In the genomic region with DNA sequence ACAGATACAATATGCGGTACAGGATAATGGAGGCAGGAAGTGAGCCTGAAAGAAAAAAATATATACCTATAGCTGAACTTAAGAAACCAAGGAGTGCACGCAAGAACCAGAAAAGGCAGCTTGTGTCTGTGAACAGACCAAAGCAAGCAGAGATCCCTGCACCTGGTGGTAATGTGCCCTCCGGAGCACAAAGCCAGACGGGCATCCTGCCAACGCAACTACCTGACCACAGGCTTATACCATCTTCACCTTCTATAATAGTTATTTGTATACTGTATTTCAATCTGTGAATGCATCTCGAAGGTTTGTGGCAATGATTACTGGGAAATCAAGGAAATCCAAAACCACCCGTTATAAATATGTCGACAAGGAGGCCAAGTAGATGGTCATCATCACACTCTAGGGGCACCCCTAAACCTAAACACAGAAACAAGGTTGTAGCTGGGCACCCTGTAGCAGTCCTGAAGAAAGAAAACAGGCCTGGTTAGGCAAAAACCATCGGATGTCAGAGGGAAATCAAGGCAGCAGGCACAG, we compare ENCODE assay signal across 8 cellular contexts. TPM values are rescaled to one million over a fixed set of nuclear protein-coding genes. Genes with fewer than 3 reads are reported as not detected.
DNase-seq lines count a peak whose midpoint lies in the region; ATAC-seq and TF ChIP-seq lines count a peak whose summit lies in the region.

No MANE protein-coding gene starts in this region.

- H2AFZ ChIP-seq in PC-3 (ENCODE audit: low read length) = peak overlapping the region; percentile 70

- WGBS in heart left ventricle, 4 donors = 15 to 23% (median 17%) methylated on average over 9 of the region's 9 CpGs
- WGBS in psoas muscle, 3 donors = 8 to 18% (median 12%) methylated on average over 9 of the region's 9 CpGs

- H3K27ac ChIP-seq in PC-3 (ENCODE audit: low read length) = no peak overlapping the region
- peak overlapping the region; percentile 73 to 92 (median 90) for H3K27ac ChIP-seq in heart left ventricle
- peak overlapping the region; percentile 97 for H3K27ac ChIP-seq in psoas muscle

- no peaks in the 10 kb centered on the region for H3K9me3 ChIP-seq in PC-3 (ENCODE audit: low read length)
- peaks cover 0 to 17% (median 0%) of the 10 kb centered on the region in 12 donors for H3K9me3 ChIP-seq in heart left ventricle
- peaks cover 9% of the 10 kb centered on the region for H3K9me3 ChIP-seq in psoas muscle

- H3K79me2 ChIP-seq in PC-3 (ENCODE audit: low read length) = peaks cover 43% of the 10 kb centered on the region

- no peaks in the 10 kb centered on the region for H3K36me3 ChIP-seq in PC-3 (ENCODE audit: low read depth, low read length)
- no peaks in the 10 kb centered on the region for H3K36me3 ChIP-seq in heart left ventricle
- no peaks in the 10 kb centered on the region for H3K36me3 ChIP-seq in psoas muscle (ENCODE audit: insufficient read depth in 1 of 2, low read depth in 1 of 2)

- H3F3A ChIP-seq in PC-3 (ENCODE audit: low read length, unreplicated experiment) = no peaks in the 10 kb centered on the region

- H3K27me3 ChIP-seq in PC-3 (ENCODE audit: low read length) = no peaks in the 10 kb centered on the region
- H3K27me3 ChIP-seq in heart left ventricle = no peaks in the 10 kb centered on the region
- no peaks in the 10 kb centered on the region for H3K27me3 ChIP-seq in psoas muscle (ENCODE audit: insufficient read depth in 3 of 3, low read length in 2 of 3)

- no peaks in the 10 kb centered on the region for H3K9me2 ChIP-seq in PC-3 (replicated peaks; ENCODE audit: low read length)

- CTCF ChIA-PET in PC-3 (lab: Charles Lee) = interaction anchor here (0.5 kb wide), 1 partner anchor 172 kb away, joined by 3 read pairs; no protein-coding TSS in a partner anchor

- POLR2A ChIA-PET in PC-3 (lab: Charles Lee; ENCODE audit: unreplicated experiment) = no interaction called here

- DNase-seq in Ammon's horn (ENCODE audit: low spot score) (peak; percentile 20), PC-3 (peak; percentile 43), heart left ventricle (peak in 3 of 5 donors; percentile 11 to 54 (median 36)), psoas muscle (peak; percentile 21 to 61), NCI-H1930 (lab: John Stamatoyannopoulos, UW) (no peak)
- DNase-seq in activated gamma-delta T cell treated with anti-CD3 and anti-CD28 coated beads, Interleukin-2, amount 50 U/mL, for 16 hours (ENCODE audit: low read depth) = peak; percentile 17

- H4K20me1 ChIP-seq in PC-3 (ENCODE audit: low read length) = no peaks in the 10 kb centered on the region

- no peak for TF ChIP-seq POLR2A in heart left ventricle (IDR thresholded peaks at IDR 0.05)

- ATAC-seq in GM19328 (IDR thresholded peaks at IDR 0.05; ENCODE audit: unreplicated experiment) (peak; percentile 13), HG03354 (IDR thresholded peaks at IDR 0.05; ENCODE audit: poor library complexity, severe bottlenecking, unreplicated experiment) (peak; percentile 37), PC-3 (peak; percentile 10), heart left ventricle (no peak), psoas muscle (peak in 1 of 4 donors; percentile 25)

- TF ChIP-seq CTCF in PC-3 (conservative IDR thresholded peaks at IDR 0.05; ENCODE audit: low read depth, low read length) (no peak), heart left ventricle (IDR thresholded peaks at IDR 0.05) (no peak), psoas muscle (IDR thresholded peaks at IDR 0.05) (no peak)

- H3K4me2 ChIP-seq in PC-3 (ENCODE audit: low read length) = peak overlapping the region; percentile 86

- H3K4me1 ChIP-seq in PC-3 (ENCODE audit: insufficient read depth, low read length) (peaks cover 16% of the 10 kb centered on the region; the same call in 1 of the 2 replicates), heart left ventricle (peaks cover 0 to 27% (median 14%) of the 10 kb centered on the region in 12 donors), psoas muscle (peaks cover 18% of the 10 kb centered on the region)

- peak overlapping the region; percentile 75 for H3K9ac ChIP-seq in PC-3 (ENCODE audit: low read length)

- no TSS peak for BruUV-seq in PC-3 (replicated peaks; lab: Mats Ljungman, UMichigan)

- peak overlapping the region; percentile 72 for H3K4me3 ChIP-seq in PC-3 (ENCODE audit: low read length)
- H3K4me3 ChIP-seq in heart left ventricle = peak overlapping the region; percentile 72 to 99 (median 86)
- peak overlapping the region; percentile 88 for H3K4me3 ChIP-seq in psoas muscle

- intact Hi-C loops in PC-3 (cut with micrococcal nuclease) = loop anchor here (5.0 kb wide), 1 partner anchor 75 kb away; no protein-coding TSS in a partner anchor
- intact Hi-C loops in heart left ventricle (cut with DNase I) = no loop called here
- intact Hi-C loops in psoas muscle (cut with DNase I) = loop anchor here in 1 of 2 donors (5.0 kb wide), 1 partner anchor 85 kb away; no protein-coding TSS in a partner anchor

RNA-seq across cellular contexts. Expression of a gene that starts 0.8 kb away (rescaled TPM):
- total RNA-seq in PC-3 (2014; rRNA removed) = 2.1 and 3.8 TPM in 2 replicates
- total RNA-seq in heart left ventricle = 10 to 100 TPM; 14.5 to 22.0 (median 17.2) TPM
- 1 to 10 TPM; 2.9 to 6.6 TPM for polyA plus RNA-seq in heart left ventricle
- 10 to 100 TPM in 3 of 4 donors, 1 to 10 TPM in 1; 7.7 to 15.5 (median 13.3) TPM for total RNA-seq in psoas muscle
- polyA plus RNA-seq in psoas muscle = 10 to 100 TPM in 1 of 3 donors, 1 to 10 TPM in 2; 3.4 to 12.7 (median 5.0) TPM

Comparison
In these comparisons a context has a peak if more than half of its experiments do, and no peak if none do; other contexts are left out.
1. DNase-seq: peak in Ammon's horn (single experiment), PC-3 (single experiment), activated gamma-delta T cell treated with anti-CD3 and anti-CD28 coated beads, Interleukin-2, amount 50 U/mL, for 16 hours (single experiment), heart left ventricle (3 of 5) and psoas muscle (2 of 2); none in NCI-H1930 (0 of 2).
2. ATAC-seq: peak in GM19328 (single experiment), HG03354 (single experiment) and PC-3 (single experiment); none in heart left ventricle (0 of 4).
3. Peak in every context shown above with its lines, with median percentiles within 50 percentile points of each other: H3K4me3 ChIP-seq.